ENCODE assay signal across 7 cellular contexts in the genomic region with DNA sequence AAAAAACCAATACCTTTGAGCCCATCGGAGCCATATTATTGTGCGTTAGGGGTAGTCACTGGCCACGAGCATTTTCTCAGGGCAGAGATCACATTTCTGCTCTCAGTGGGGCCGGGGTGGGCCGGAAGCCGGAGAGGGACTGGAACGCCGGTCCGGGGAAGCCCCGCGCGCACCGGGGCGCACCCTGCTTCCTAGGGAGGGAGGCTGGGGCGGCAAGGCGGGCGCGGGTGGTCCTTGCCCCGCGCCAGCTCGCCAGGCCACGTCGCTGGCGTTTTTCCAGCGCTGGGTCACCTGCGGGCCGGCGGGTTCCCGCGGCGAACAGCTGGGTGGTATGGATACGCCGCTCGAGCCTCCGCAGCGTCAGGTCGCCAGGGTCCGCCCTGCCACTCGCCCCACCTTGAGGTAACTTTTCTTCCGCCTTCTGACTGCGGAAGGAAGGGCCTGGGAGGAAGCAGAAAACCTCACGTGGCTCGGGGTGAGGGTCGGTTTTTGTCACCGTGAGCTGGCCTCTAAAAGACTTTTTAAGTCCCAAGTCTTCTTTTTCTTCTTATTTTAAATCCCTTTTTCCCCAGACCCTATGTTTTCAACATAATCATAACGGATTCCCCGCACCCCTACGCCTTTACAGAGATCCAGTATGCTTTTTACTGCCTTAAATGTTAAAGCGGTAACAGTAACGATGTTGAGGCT. TPM values are rescaled to one million over a fixed set of nuclear protein-coding genes. Genes with fewer than 3 reads are reported as not detected.
A peak's percentile ranks its signal among the peaks of the same experiment; 100 is the strongest.
DNase-seq lines count a peak whose midpoint lies in the region; ATAC-seq and TF ChIP-seq lines count a peak whose summit lies in the region.

No MANE protein-coding gene starts in this region.

- H3K4me3 Mint-ChIP-seq in neural crest cell = peak overlapping the region; percentile 68

- H3K9me3 ChIP-seq in fibroblast of lung (ENCODE audit: control insufficient read depth, insufficient read depth, low read depth, low read length) (no peaks in the 10 kb centered on the region), subcutaneous abdominal adipose tissue (ENCODE audit: control insufficient read depth in 5 of 5, low read length in 5 of 5) (no peaks in the 10 kb centered on the region)

- H2AFZ ChIP-seq in fibroblast of lung (ENCODE audit: low read length) = peak overlapping the region; percentile 84

- peaks cover 3% of the 10 kb centered on the region for H3K4me1 ChIP-seq in fibroblast of lung (ENCODE audit: control insufficient read depth, extremely low read depth, insufficient read depth, low read length)
- peaks cover 5 to 36% (median 30%) of the 10 kb centered on the region in 5 donors for H3K4me1 ChIP-seq in subcutaneous abdominal adipose tissue (ENCODE audit: control insufficient read depth in 5 of 5, insufficient read depth in 5 of 5, low read length in 5 of 5)

- H3K27ac ChIP-seq in fibroblast of lung (ENCODE audit: insufficient read depth, low read length) (peak overlapping the region; percentile 84), subcutaneous abdominal adipose tissue (ENCODE audit: low read depth, low read length) (peak overlapping the region; percentile 100)

- no peaks in the 10 kb centered on the region for H4K20me1 ChIP-seq in fibroblast of lung (ENCODE audit: control insufficient read depth, extremely low read depth, insufficient read depth, low read length)

- peaks cover 20% of the 10 kb centered on the region for H3K27me3 Mint-ChIP-seq in neural crest cell (ENCODE audit: low read depth)

- H3K9ac ChIP-seq in fibroblast of lung (ENCODE audit: insufficient read depth, low read length) (peak overlapping the region; percentile 66), subcutaneous abdominal adipose tissue (ENCODE audit: low read length in 5 of 5) (peak overlapping the region; percentile 43 to 94 (median 85))

- no peak for TF ChIP-seq CTCF in fibroblast of lung (conservative IDR thresholded peaks at IDR 0.05 in 1 of 2, IDR thresholded peaks at IDR 0.05 in 1 of 2; ENCODE audit: low read depth in 1 of 2, low read length in 2 of 2)
- TF ChIP-seq CTCF in neural crest cell (conservative IDR thresholded peaks at IDR 0.05) = no peak

- DNase-seq in NCI-H69 (lab: John Stamatoyannopoulos, UW) (peak; percentile 91), activated T-cell treated with anti-CD3 and anti-CD28 coated beads for 4 hours (peak; percentile 62), fibroblast of lung (ENCODE audit: low read depth in 2 of 2) (peak; percentile 39 to 57), neural crest cell (ENCODE audit: low read depth, low spot score) (no peak)

- H3K9me3 Mint-ChIP-seq in neural crest cell = no peaks in the 10 kb centered on the region

- peak overlapping the region; percentile 82 for H3K4me2 ChIP-seq in fibroblast of lung (ENCODE audit: extremely low read depth, insufficient read depth, low read length)

- peaks cover 25% of the 10 kb centered on the region for H3K36me3 Mint-ChIP-seq in neural crest cell (ENCODE audit: low read depth)

- H3K4me3 ChIP-seq in fibroblast of lung (replicated peaks in 1 of 4; ENCODE audit: control extremely low read depth in 1 of 4, insufficient read depth in 1 of 4, low read depth in 3 of 4, low read length in 4 of 4) (peak overlapping the region; percentile 35 to 60 (median 48)), subcutaneous abdominal adipose tissue (ENCODE audit: low read depth in 1 of 5, low read length in 5 of 5) (peak overlapping the region; percentile 75 to 84 (median 81))

- H3K27me3 ChIP-seq in fibroblast of lung (ENCODE audit: control insufficient read depth, insufficient read depth, low read length) = no peaks in the 10 kb centered on the region
- H3K27me3 ChIP-seq in subcutaneous abdominal adipose tissue (ENCODE audit: control insufficient read depth in 5 of 5, insufficient read depth in 4 of 5, low read length in 5 of 5) = peaks cover 0 to 2% (median 0%) of the 10 kb centered on the region in 5 donors

- peaks cover 21% of the 10 kb centered on the region for H3K79me2 ChIP-seq in fibroblast of lung (ENCODE audit: control insufficient read depth, insufficient read depth, low read length)

- peaks cover 26% of the 10 kb centered on the region for H3K4me1 Mint-ChIP-seq in neural crest cell

- H3K36me3 ChIP-seq in fibroblast of lung (ENCODE audit: control insufficient read depth, insufficient read depth, low read length) = peaks cover 13% of the 10 kb centered on the region
- peaks cover 7 to 13% (median 9%) of the 10 kb centered on the region in 5 donors for H3K36me3 ChIP-seq in subcutaneous abdominal adipose tissue (ENCODE audit: control insufficient read depth in 5 of 5, insufficient read depth in 5 of 5, low read length in 5 of 5)

- ATAC-seq in GM18519 (IDR thresholded peaks at IDR 0.05; ENCODE audit: low FRiP score, unreplicated experiment) (peak; percentile 43), HG02938 (IDR thresholded peaks at IDR 0.05; ENCODE audit: unreplicated experiment) (peak; percentile 42)

- peak overlapping the region; percentile 27 for H3K27ac Mint-ChIP-seq in neural crest cell (ENCODE audit: unreplicated experiment)

RNA-seq across cellular contexts. Expression of gene EEF1A1, which starts 2.7 kb away (rescaled TPM):
- 21,405 and 36,498 TPM in 2 replicates for total RNA-seq in fibroblast of lung
- 13,707 and 15,755 TPM in 2 replicates for polyA plus RNA-seq in fibroblast of lung
- polyA plus RNA-seq in fibroblast of lung (2012) = 10,377 and 11,755 TPM in 2 replicates
- 8,762 and 9,002 TPM in 2 replicates for polyA minus RNA-seq in fibroblast of lung (ENCODE audit: low replicate concordance)
- 11,869 and 11,975 TPM in 2 replicates for total RNA-seq in neural crest cell
